ENCODE assay signal across 1 cellular context in genomic region chr5:143216211-143216610, GRCh38.
A peak's percentile ranks its signal among the peaks of the same experiment; 100 is the strongest.
TF ChIP-seq lines count a peak whose summit lies in the region.

No MANE protein-coding gene starts in this region.

TF ChIP-seq in GM12878, 131 proteins besides CTCF, POLR2A, EP300 and RAD21:
- TF ChIP-seq RFX5 (IDR thresholded peaks at IDR 0.05; ENCODE audit: low read depth, low read length) (no peak), NR2F1 (conservative IDR thresholded peaks at IDR 0.05) (peak; percentile 59; the same call in 1 of the 2 replicates), PKNOX1 (IDR thresholded peaks at IDR 0.05) (peak; percentile 19; the same call in 1 of the 2 replicates), SIN3A (IDR thresholded peaks at IDR 0.05; ENCODE audit: low read depth, low read length) (no peak), HDGF (IDR thresholded peaks at IDR 0.05) (0 out of 2 replicates have a peak, but pooled peaks have one; percentile 18)
